Comparison of ENCODE assay signal across 8 cellular contexts in genomic region chr17:57606111-57606875, GRCh38.
A peak's percentile ranks its signal among the peaks of the same experiment; 100 is the strongest.
DNase-seq lines count a peak whose midpoint lies in the region; ATAC-seq, FAIRE-seq and TF ChIP-seq lines count a peak whose summit lies in the region.

No MANE protein-coding gene starts in this region.

- TF ChIP-seq CTCF in DND-41 (IDR thresholded peaks at IDR 0.05; ENCODE audit: borderline replicate concordance, extremely low read depth, low read length, poor library complexity, severe bottlenecking), result no peak
- TF ChIP-seq CTCF in LNCaP clone FGC (IDR thresholded peaks at IDR 0.05; ENCODE audit: control insufficient read depth, extremely low read depth, insufficient read depth), result no peak
- no peak for TF ChIP-seq CTCF in GM12878 (IDR thresholded peaks at IDR 0.05 in 2 of 3, conservative IDR thresholded peaks at IDR 0.05 in 1 of 3; ENCODE audit: control insufficient read depth in 2 of 3, extremely low read depth in 1 of 3, insufficient read depth in 1 of 3, low read depth in 3 of 3, low read length in 3 of 3)
- no peak for TF ChIP-seq CTCF in ovary (IDR thresholded peaks at IDR 0.05)

- H4K20me1 ChIP-seq in DND-41 (ENCODE audit: insufficient read depth, low read length) (peaks cover 2% of the 10 kb centered on the region; the same call in 1 of the 2 replicates), GM12878 (ENCODE audit: control insufficient read depth, insufficient read depth) (no peaks in the 10 kb centered on the region; the same call in 1 of the 2 replicates)

- intact Hi-C loops in GM12878 (cut with micrococcal nuclease; ENCODE audit: unreplicated experiment) (no loop called here), ovary (cut with DNase I) (loop anchor here in 1 of 4 donors (10.0 kb wide), 2 partner anchors 139 to 361 kb away; partner anchors contain the start of gene CCDC182)

- TF ChIP-seq POLR2A in GM12878 (IDR thresholded peaks at IDR 0.05; ENCODE audit: low read depth, low read length) (no peak), ovary (IDR thresholded peaks at IDR 0.05) (no peak)

- RAD21 ChIA-PET in GM12878 (lab: Charles Lee; ENCODE audit: unreplicated experiment), result interaction anchor here (0.6 to 1.5 kb wide), 6 partner anchors 32 to 363 kb away, joined by 3 to 6 read pairs (median 3); no protein-coding TSS in a partner anchor

- H3K4me3 ChIP-seq in DND-41 (ENCODE audit: low read depth in 1 of 2, low read length in 2 of 2) (peak overlapping the region in 1 of 2 experiments; percentile 30; a peak in 2 of 4 replicates), LNCaP clone FGC (ENCODE audit: low read depth, low read length) (no peak overlapping the region), GM12878 (no peak overlapping the region), ovary (no peak overlapping the region)

- H3K9me3 ChIP-seq in DND-41 (ENCODE audit: insufficient read depth, low read length, severe bottlenecking) (no peaks in the 10 kb centered on the region), GM12878 (replicated peaks; ENCODE audit: control insufficient read depth, insufficient read depth, low read length) (no peaks in the 10 kb centered on the region), ovary (no peaks in the 10 kb centered on the region)

- H3K36me3 ChIP-seq in DND-41 (ENCODE audit: insufficient read depth, low read length), result peaks cover 76% of the 10 kb centered on the region
- H3K36me3 ChIP-seq in GM12878 (ENCODE audit: control insufficient read depth in 2 of 2, insufficient read depth in 2 of 2, low read length in 1 of 2), result peaks cover 4 to 11% of the 10 kb centered on the region in 2 experiments; a peak in 2 of 4 replicates
- H3K36me3 ChIP-seq in ovary, result no peaks in the 10 kb centered on the region

- peak overlapping the region; percentile 98 for H3K27ac ChIP-seq in DND-41 (ENCODE audit: low read length)
- peak overlapping the region; percentile 67 for H3K27ac ChIP-seq in GM12878 (ENCODE audit: control insufficient read depth, insufficient read depth)
- peak overlapping the region; percentile 42 to 72 for H3K27ac ChIP-seq in ovary

- FAIRE-seq in GM12878 (lab: Jason Lieb, UNC), result no peak

- H3K27me3 ChIP-seq in DND-41 (ENCODE audit: insufficient read depth, low read length, poor library complexity), result no peaks in the 10 kb centered on the region
- H3K27me3 ChIP-seq in GM12878 (replicated peaks in 1 of 2; ENCODE audit: control insufficient read depth in 2 of 2, insufficient read depth in 2 of 2, low read length in 1 of 2), result no peaks in the 10 kb centered on the region
- H3K27me3 ChIP-seq in ovary, result no peaks in the 10 kb centered on the region

- SMC1A ChIA-PET in GM12878 (lab: Charles Lee; ENCODE audit: uncharacterized antibody, unreplicated experiment), result interaction anchor here (0.7 to 2.6 kb wide), 7 partner anchors 11 to 163 kb away, joined by 3 to 13 read pairs (median 3); no protein-coding TSS in a partner anchor

- POLR2A ChIA-PET in GM12878 (lab: Charles Lee), result interaction anchor here (1.4 kb wide), 1 partner anchor 151 kb away, joined by 4 read pairs; no protein-coding TSS in a partner anchor

- 95% methylated on average over 5 of the region's 6 CpGs for WGBS in GM12878 (ENCODE audit: insufficient coverage, insufficient replicate concordance, low lambda C conversion rate, missing lambda C conversion rate)
- WGBS in ovary, 3 donors, result 93 to 94% (median 93%) methylated on average over 6 of the region's 6 CpGs

- ATAC-seq in DND-41 (ENCODE audit: insufficient read depth, low read depth) (no peak), GM12878 (no peak)

- DNase-seq in DND-41 (no peak), LNCaP clone FGC (ENCODE audit: low read depth) (peak; percentile 26), GM12878 (ENCODE audit: low read depth, low spot score) (no peak), ovary (no peak), NCI-H128 (lab: John Stamatoyannopoulos, UW; ENCODE audit: unreplicated experiment) (no peak), OCI-M2 (lab: John Stamatoyannopoulos, UW; ENCODE audit: unreplicated experiment) (no peak), NOMO-1 (lab: John Stamatoyannopoulos, UW; ENCODE audit: unreplicated experiment in 2 of 2) (no peak), HPDE6-E6E7 (ENCODE audit: extremely low spot score) (no peak)

- in situ Hi-C loops in GM12878 (cut with MboI), result no loop called here

- TF ChIP-seq RAD21 in GM12878 (IDR thresholded peaks at IDR 0.05; ENCODE audit: insufficient read depth, low read depth, low read length), result no peak

- peak overlapping the region; percentile 55 for H3K4me2 ChIP-seq in DND-41 (ENCODE audit: insufficient read depth, low read length)
- H3K4me2 ChIP-seq in GM12878 (ENCODE audit: control insufficient read depth, insufficient read depth), result peak overlapping the region; percentile 49

- peaks cover 65% of the 10 kb centered on the region for H3K4me1 ChIP-seq in DND-41 (ENCODE audit: insufficient read depth, low read length)
- H3K4me1 ChIP-seq in GM12878 (ENCODE audit: control insufficient read depth, insufficient read depth, low read length), result peaks cover 41% of the 10 kb centered on the region
- peaks cover 12% of the 10 kb centered on the region for H3K4me1 ChIP-seq in ovary (ENCODE audit: insufficient read depth)

- TF ChIP-seq EP300 in GM12878 (IDR thresholded peaks at IDR 0.05; ENCODE audit: borderline replicate concordance in 1 of 2, control insufficient read depth in 1 of 2, low read depth in 2 of 2, low read length in 2 of 2), result no peak
- no peak for TF ChIP-seq EP300 in ovary (IDR thresholded peaks at IDR 0.05)

- CTCF ChIA-PET in GM12878 (lab: Yijun Ruan, JAX), result interaction anchor here (0.6 to 1.9 kb wide), 7 partner anchors 11 to 363 kb away, joined by 3 to 10 read pairs (median 4); no protein-coding TSS in a partner anchor

- peaks cover 76% of the 10 kb centered on the region for H3K79me2 ChIP-seq in DND-41 (ENCODE audit: insufficient read depth, low read length)
- no peaks in the 10 kb centered on the region; the same call in none of the 2 replicates for H3K79me2 ChIP-seq in GM12878 (ENCODE audit: control insufficient read depth, insufficient read depth, low read length)

- no TSS peak for BruUV-seq in GM12878 (replicated peaks; lab: Mats Ljungman, UMichigan)

- peak overlapping the region; percentile 63 for H3K9ac ChIP-seq in DND-41 (ENCODE audit: low read depth, low read length)
- H3K9ac ChIP-seq in GM12878 (ENCODE audit: control insufficient read depth, insufficient read depth, low read length), result peak overlapping the region; percentile 9; the same call in 1 of the 2 replicates

- H2AFZ ChIP-seq in DND-41 (ENCODE audit: low read depth, low read length) (no peak overlapping the region), GM12878 (ENCODE audit: control insufficient read depth, low read depth, low read length) (no peak overlapping the region)

TF ChIP-seq in GM12878, 131 proteins besides CTCF, POLR2A, EP300 and RAD21:
- TF ChIP-seq TBL1XR1 (IDR thresholded peaks at IDR 0.05; ENCODE audit: low read depth, low read length) (no peak), MXI1 (IDR thresholded peaks at IDR 0.05; ENCODE audit: low read depth, low read length) (no peak), ATF7 (IDR thresholded peaks at IDR 0.05; ENCODE audit: low read depth) (no peak), ETV6 (conservative IDR thresholded peaks at IDR 0.05 in 1 of 2, IDR thresholded peaks at IDR 0.05 in 1 of 2; ENCODE audit: borderline replicate concordance in 1 of 2, low read depth in 1 of 2) (no peak)
